29 cellular contexts compared by ENCODE assay signal in genomic region chr7:7701513-7701912, GRCh38. TPM values are rescaled to one million over a fixed set of nuclear protein-coding genes. Genes with fewer than 3 reads are reported as not detected.
DNase-seq lines count a peak whose midpoint lies in the region; ATAC-seq and TF ChIP-seq lines count a peak whose summit lies in the region.
"Had no signal": no experiment of that assay in that cellular context is flagged by ENCODE, and none has a peak within 500 bp of the region (broad histone marks: within the 10 kb centered on the region; RNA-seq: fewer than 3 reads in every experiment).

No MANE protein-coding gene starts in this region.

- DNase-seq in SK-N-SH (peak; percentile 34), smooth muscle cell (lab: John Stamatoyannopoulos, UW; ENCODE audit: unreplicated experiment) (no peak), COLO829 (ENCODE audit: low spot score) (no peak), head of caudate nucleus (no peak)
- DNase-seq: activated B cell treated with CpG ODN at 0.5 μM for 24 hours; activated naive CD8-positive, alpha-beta T cell treated with anti-CD3 and anti-CD28 coated beads, Interleukin-2, amount 50 U/mL, for 24 hours; activated T-cell treated with anti-CD3 and anti-CD28 coated beads, Interleukin-2, amount 50 U/mL, for 24 hours; CD4-positive, CD25-positive, alpha-beta regulatory T cell; effector memory CD8-positive, alpha-beta T cell; GOT3; HFFc6; left lung; NCI-H1436 treated with DMSO at 0.1 percent for 48 hours; NCI-H446 treated with DMSO at 0.1 percent for 48 hours; OCI-M1; posterior cingulate gyrus; stimulated activated CD4-positive, alpha-beta T cell treated with anti-CD3 and anti-CD28 coated beads, Interleukin-2, amount 100 ng/mL, for 24 hours; stomach; T-helper 1 cell had no signal

- no peaks in the 10 kb centered on the region for H3K9me2 ChIP-seq in SK-N-SH

- ATAC-seq in SK-N-SH treated with all-trans-retinoic acid at 6 μM for 48 hours (no peak), HG02610 (IDR thresholded peaks at IDR 0.05; ENCODE audit: unreplicated experiment) (peak; percentile 27), HG03039 (IDR thresholded peaks at IDR 0.05; ENCODE audit: unreplicated experiment) (no peak)
- ATAC-seq: A549; activated naive CD8-positive, alpha-beta T cell treated with anti-CD3 and anti-CD28 coated beads, Interleukin-2, amount 50 U/mL, for 24 hours; effector memory CD8-positive, alpha-beta T cell; left lung had no signal

- CTCF ChIA-PET in SK-N-SH (lab: Yijun Ruan, JAX), result interaction anchor here (0.6 to 1.6 kb wide), 5 partner anchors 16 to 172 kb away, joined by 3 to 10 read pairs (median 4); no protein-coding TSS in a partner anchor

- H4K20me1 ChIP-seq in SK-N-SH (ENCODE audit: insufficient read depth), result no peaks in the 10 kb centered on the region
- peaks cover 10% of the 10 kb centered on the region; the same call in 1 of the 2 replicates for H4K20me1 ChIP-seq in OCI-LY3 (ENCODE audit: insufficient read depth, low read length)
- no peaks in the 10 kb centered on the region for H4K20me1 ChIP-seq in smooth muscle cell (ENCODE audit: low read depth)

- TF ChIP-seq CTCF in SK-N-SH (IDR thresholded peaks at IDR 0.05) (no peak), OCI-LY3 (IDR thresholded peaks at IDR 0.05; ENCODE audit: low read depth, low read length) (no peak), smooth muscle cell (IDR thresholded peaks at IDR 0.05; ENCODE audit: borderline replicate concordance, insufficient read depth, poor library complexity, severe bottlenecking) (no peak)

- H3K27ac ChIP-seq in SK-N-SH (ENCODE audit: low read depth in 2 of 2, low read length in 1 of 2), result peak overlapping the region in 1 of 2 experiments; percentile 59; a peak in 2 of 4 replicates
- no peak overlapping the region for H3K27ac ChIP-seq in OCI-LY3 (ENCODE audit: low read length)
- peak overlapping the region; percentile 49 for H3K27ac ChIP-seq in smooth muscle cell (ENCODE audit: low read depth)
- H3K27ac ChIP-seq: A549, KMS-11, left lung, right atrium auricular region, RWPE1, SJSA1, stomach, vagina had no signal

- H3K9me3 ChIP-seq in SK-N-SH, result no peaks in the 10 kb centered on the region
- H3K9me3 ChIP-seq in OCI-LY3 (ENCODE audit: insufficient read depth, low read length), result no peaks in the 10 kb centered on the region
- no peaks in the 10 kb centered on the region for H3K9me3 ChIP-seq in smooth muscle cell (replicated peaks; ENCODE audit: low read depth)
- H3K9me3 ChIP-seq: A549, left lung, right atrium auricular region, SJSA1, stomach, vagina had no signal

- H2AFZ ChIP-seq in SK-N-SH (ENCODE audit: low read depth) (no peak overlapping the region), OCI-LY3 (ENCODE audit: low read depth, low read length) (no peak overlapping the region), smooth muscle cell (ENCODE audit: low read depth) (no peak overlapping the region)

- H3K79me2 ChIP-seq in SK-N-SH (ENCODE audit: insufficient read depth) (no peaks in the 10 kb centered on the region), OCI-LY3 (ENCODE audit: low read length) (no peaks in the 10 kb centered on the region), smooth muscle cell (ENCODE audit: low read depth) (peaks cover 9% of the 10 kb centered on the region)

- H3F3A ChIP-seq in SK-N-SH (replicated peaks; ENCODE audit: insufficient read depth) (peaks cover 9% of the 10 kb centered on the region), smooth muscle cell (ENCODE audit: low read depth) (peaks cover 19% of the 10 kb centered on the region)

- no peak overlapping the region for H3K9ac ChIP-seq in SK-N-SH
- no peak overlapping the region for H3K9ac ChIP-seq in OCI-LY3 (ENCODE audit: low read length)
- no peak overlapping the region for H3K9ac ChIP-seq in smooth muscle cell (ENCODE audit: low read depth)
- H3K9ac ChIP-seq: KMS-11 had no signal

- H3K36me3 ChIP-seq in SK-N-SH (replicated peaks in 1 of 2; ENCODE audit: control insufficient read depth in 1 of 2, insufficient read depth in 2 of 2, low read length in 1 of 2) (no peaks in the 10 kb centered on the region), OCI-LY3 (replicated peaks; ENCODE audit: low read depth, low read length) (no peaks in the 10 kb centered on the region), smooth muscle cell (ENCODE audit: low read depth) (no peaks in the 10 kb centered on the region)
- H3K36me3 ChIP-seq: left lung, right atrium auricular region, SJSA1, stomach, vagina had no signal

- H3K4me3 ChIP-seq in SK-N-SH (ENCODE audit: low read depth in 2 of 2, low read length in 1 of 2) (no peak overlapping the region), OCI-LY3 (ENCODE audit: low read length) (no peak overlapping the region), smooth muscle cell (no peak overlapping the region)
- H3K4me3 ChIP-seq: A549, left lung, right atrium auricular region, SJSA1, stomach, vagina had no signal

- H3K27me3 ChIP-seq in SK-N-SH (ENCODE audit: insufficient read depth) (no peaks in the 10 kb centered on the region), OCI-LY3 (ENCODE audit: low read depth, low read length) (peaks cover under 1% of the 10 kb centered on the region; the same call in 1 of the 2 replicates), smooth muscle cell (ENCODE audit: low read depth) (no peaks in the 10 kb centered on the region)
- H3K27me3 ChIP-seq: left lung, right atrium auricular region, SJSA1, stomach, vagina had no signal

- TF ChIP-seq RAD21 in SK-N-SH (IDR thresholded peaks at IDR 0.05; ENCODE audit: low read length), result no peak

- POLR2A ChIA-PET in SK-N-SH (lab: Yijun Ruan, JAX), result no interaction called here

- no peak for TF ChIP-seq EP300 in SK-N-SH (IDR thresholded peaks at IDR 0.05; ENCODE audit: borderline replicate concordance in 1 of 2, low read depth in 1 of 2, low read length in 1 of 2)

- intact Hi-C loops in head of caudate nucleus (cut with DNase I), result no loop called here

- H3K4me2 ChIP-seq in SK-N-SH (no peak overlapping the region), OCI-LY3 (ENCODE audit: low read length) (0 out of 2 replicates have a peak overlapping the region, but pooled peaks have one; percentile 5), smooth muscle cell (peak overlapping the region; percentile 14)
- H3K4me2 ChIP-seq: A549, KMS-11 had no signal

- H3K4me1 ChIP-seq in SK-N-SH (ENCODE audit: control insufficient read depth in 1 of 2, insufficient read depth in 2 of 2, low read depth in 1 of 2, low read length in 1 of 2), result peaks cover 15 to 19% of the 10 kb centered on the region in 2 experiments
- peaks cover 21% of the 10 kb centered on the region for H3K4me1 ChIP-seq in OCI-LY3 (ENCODE audit: low read length)
- H3K4me1 ChIP-seq in smooth muscle cell (ENCODE audit: low read depth), result peaks cover 36% of the 10 kb centered on the region

- 96% methylated on average over 1 of the region's 1 CpG for WGBS in SK-N-SH (ENCODE audit: low lambda C conversion rate)
- 56% methylated on average over 1 of the region's 1 CpG for WGBS in smooth muscle cell (ENCODE audit: low lambda C conversion rate)

TF ChIP-seq in SK-N-SH, 30 proteins besides CTCF, POLR2A, EP300 and RAD21 (continues in another document):
- TF ChIP-seq CHD2 (IDR thresholded peaks at IDR 0.05; ENCODE audit: low read length, partially characterized antibody) (no peak), TEAD4 (IDR thresholded peaks at IDR 0.05; ENCODE audit: borderline replicate concordance, insufficient read depth) (no peak), TCF12 (IDR thresholded peaks at IDR 0.05) (no peak), JUND (IDR thresholded peaks at IDR 0.05) (no peak), YY1 (IDR thresholded peaks at IDR 0.05; ENCODE audit: low read depth) (no peak), GABPA (IDR thresholded peaks at IDR 0.05; ENCODE audit: low read depth) (no peak), FOXJ3 (CRISPR knock-in tag; IDR thresholded peaks at IDR 0.05) (no peak), POLR2AphosphoS5 (IDR thresholded peaks at IDR 0.05; ENCODE audit: low read depth, low read length) (no peak)
- TF ChIP-seq, protein P1, sequence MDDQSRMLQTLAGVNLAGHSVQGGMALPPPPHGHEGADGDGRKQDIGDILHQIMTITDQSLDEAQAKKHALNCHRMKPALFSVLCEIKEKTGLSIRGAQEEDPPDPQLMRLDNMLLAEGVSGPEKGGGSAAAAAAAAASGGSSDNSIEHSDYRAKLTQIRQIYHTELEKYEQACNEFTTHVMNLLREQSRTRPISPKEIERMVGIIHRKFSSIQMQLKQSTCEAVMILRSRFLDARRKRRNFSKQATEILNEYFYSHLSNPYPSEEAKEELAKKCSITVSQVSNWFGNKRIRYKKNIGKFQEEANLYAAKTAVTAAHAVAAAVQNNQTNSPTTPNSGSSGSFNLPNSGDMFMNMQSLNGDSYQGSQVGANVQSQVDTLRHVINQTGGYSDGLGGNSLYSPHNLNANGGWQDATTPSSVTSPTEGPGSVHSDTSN (IDR thresholded peaks at IDR 0.05), result no peak

TF ChIP-seq in SK-N-SH treated with all-trans-retinoic acid at 6 μM for 48 hours, 23 proteins besides CTCF, POLR2A, EP300 and RAD21:
- TF ChIP-seq TCF4 (CRISPR knock-in tag; IDR thresholded peaks at IDR 0.05; ENCODE audit: borderline replicate concordance) (no peak), ZFP30 (CRISPR knock-in tag; IDR thresholded peaks at IDR 0.05) (no peak), TOX (CRISPR knock-in tag; IDR thresholded peaks at IDR 0.05; ENCODE audit: borderline replicate concordance) (no peak)
TF ChIP-seq in SK-N-SH treated with all-trans-retinoic acid at 6 μM for 48 hours: peak in this region for 0.

RNA-seq across cellular contexts. Expression of gene RPA3, which starts 16.9 kb away (rescaled TPM):
- polyA plus RNA-seq in SK-N-SH (2012; rRNA removed) (31.3 and 39.0 TPM in 2 replicates), smooth muscle cell (63.7 and 75.4 TPM in 2 replicates)
- 50.5 and 67.6 TPM in 2 replicates for polyA plus RNA-seq in SK-N-SH (2012; cell fraction: cytosol; rRNA removed)
- 13.2 and 15.5 TPM in 2 replicates for polyA plus RNA-seq in SK-N-SH (2012; cell fraction: nucleus; rRNA removed)
- total RNA-seq in smooth muscle cell, result 27.6 and 37.2 TPM in 2 replicates
